In the genomic region with DNA sequence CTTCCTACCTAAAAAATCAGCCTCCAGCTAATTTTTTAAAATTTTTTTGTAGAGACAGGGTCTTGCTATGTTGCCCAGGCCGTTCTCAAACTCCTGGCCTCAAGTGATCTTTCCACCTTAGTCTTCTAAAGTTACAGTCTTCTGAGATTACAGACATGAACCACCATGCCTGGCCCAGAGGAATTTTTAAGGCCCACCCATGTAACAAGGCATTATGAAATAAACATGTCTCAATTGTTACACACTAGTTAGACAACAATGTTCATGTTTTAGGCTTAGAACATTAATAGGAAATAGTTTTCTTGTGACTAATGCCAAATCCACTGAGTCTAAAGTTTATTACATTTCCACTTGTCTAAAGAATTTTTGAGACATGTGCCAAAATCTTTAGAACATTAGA, we compare ENCODE assay signal across 12 cellular contexts.
DNase-seq lines count a peak whose midpoint lies in the region; ATAC-seq and TF ChIP-seq lines count a peak whose summit lies in the region.
"Had no signal": no experiment of that assay in that cellular context is flagged by ENCODE, and none has a peak within 500 bp of the region (broad histone marks: within the 10 kb centered on the region; RNA-seq: fewer than 3 reads in every experiment).

No MANE protein-coding gene starts in this region.

- ATAC-seq in upper lobe of right lung (no peak), HG03045 (IDR thresholded peaks at IDR 0.05; ENCODE audit: unreplicated experiment) (no peak)

- peak overlapping the region; percentile 59 to 70 for H3K27ac ChIP-seq in right atrium auricular region
- H3K27ac ChIP-seq in upper lobe of right lung: peak overlapping the region; percentile 21
- H3K27ac ChIP-seq: parathyroid adenoma had no signal

- H3K4me1 ChIP-seq in right atrium auricular region (peaks cover 0 to 47% of the 10 kb centered on the region in 2 donors), upper lobe of right lung (peaks cover 7% of the 10 kb centered on the region)
- H3K4me1 ChIP-seq: parathyroid adenoma had no signal

- intact Hi-C loops in upper lobe of right lung (cut with DNase I): no loop called here

- no peaks in the 10 kb centered on the region for H3K9me3 ChIP-seq in right atrium auricular region
- H3K9me3 ChIP-seq in upper lobe of right lung: no peaks in the 10 kb centered on the region

- in situ Hi-C loops in GM13977 (cut with MboI; ENCODE audit: low pct_unique_long_range_greater_than_20kb, low sequenced_read_pairs, unreplicated experiment): no loop called here

- H3K4me3 ChIP-seq in right atrium auricular region: no peak overlapping the region
- no peak overlapping the region for H3K4me3 ChIP-seq in upper lobe of right lung

- no peaks in the 10 kb centered on the region for H3K36me3 ChIP-seq in right atrium auricular region
- H3K36me3 ChIP-seq in upper lobe of right lung: no peaks in the 10 kb centered on the region

- DNase-seq in HS-27A (ENCODE audit: low read depth) (peak; percentile 49), dedifferentiated amniotic fluid mesenchymal stem cell (ENCODE audit: extremely low spot score) (peak; percentile 36), right atrium auricular region (ENCODE audit: low spot score) (no peak), upper lobe of right lung (no peak), GM13977 (ENCODE audit: low spot score) (no peak), COLO829 (ENCODE audit: low spot score) (no peak)
- DNase-seq: activated CD4-positive, alpha-beta T cell treated with anti-CD3 and anti-CD28 coated beads for 4 hours; endodermal cell; NCI-H1105; T-helper 1 cell had no signal

- no peaks in the 10 kb centered on the region for H3K27me3 ChIP-seq in right atrium auricular region
- H3K27me3 ChIP-seq in upper lobe of right lung: no peaks in the 10 kb centered on the region

- TF ChIP-seq CTCF in right atrium auricular region (IDR thresholded peaks at IDR 0.05) (no peak), upper lobe of right lung (IDR thresholded peaks at IDR 0.05) (no peak), GM13977 (IDR thresholded peaks at IDR 0.05; ENCODE audit: extremely low read depth, insufficient read depth, missing control alignments) (no peak)

Comparison
In these comparisons a context has a peak if more than half of its experiments do, and no peak if none do; other contexts are left out.
1. DNase-seq: peak in HS-27A (single experiment) and dedifferentiated amniotic fluid mesenchymal stem cell (single experiment); none in right atrium auricular region (single experiment), upper lobe of right lung (single experiment), GM13977 (single experiment) and COLO829 (single experiment).